Comparison of ENCODE assay signal across 19 cellular contexts in the genomic region with DNA sequence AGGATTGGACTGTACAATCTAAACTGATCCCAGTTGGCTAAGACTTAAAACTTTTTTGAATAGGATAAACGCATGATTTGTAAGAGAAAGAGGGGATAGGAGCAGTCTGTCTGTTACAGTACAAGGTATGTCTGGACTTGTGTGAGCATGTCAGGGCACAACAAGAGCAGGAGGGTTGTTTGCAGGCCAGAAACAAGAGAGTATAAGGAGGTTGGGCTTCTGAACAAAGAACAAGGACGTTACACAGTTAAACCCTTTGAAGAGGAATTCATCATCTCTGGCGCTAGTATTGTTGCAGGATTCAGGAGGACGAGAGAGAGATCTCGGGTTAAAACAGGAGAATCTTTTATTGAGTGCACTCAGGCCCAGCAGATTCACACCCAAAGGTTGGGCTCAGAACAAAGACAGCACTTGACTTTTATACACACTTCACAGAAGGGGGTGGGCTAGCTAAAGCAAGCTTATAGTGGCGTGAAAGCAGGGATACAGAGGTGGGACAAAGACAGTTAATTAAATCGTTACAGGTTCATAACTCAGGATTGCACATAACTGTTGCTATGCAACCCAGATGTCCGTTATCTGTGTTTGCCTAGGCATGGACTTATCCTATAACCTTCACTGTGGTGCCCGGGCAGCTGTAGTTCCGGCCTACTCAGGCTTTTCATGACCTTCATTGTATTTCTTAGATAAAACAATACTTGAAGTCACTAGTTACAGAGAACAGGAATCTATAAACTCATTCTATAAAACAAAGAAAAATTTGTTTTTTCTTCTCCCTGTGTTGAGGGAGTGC. TPM values are rescaled to one million over a fixed set of nuclear protein-coding genes. Genes with fewer than 3 reads are reported as not detected.
DNase-seq lines count a peak whose midpoint lies in the region; ATAC-seq and TF ChIP-seq lines count a peak whose summit lies in the region.
"Had no signal": no experiment of that assay in that cellular context is flagged by ENCODE, and none has a peak within 500 bp of the region (broad histone marks: within the 10 kb centered on the region; RNA-seq: fewer than 3 reads in every experiment).

No MANE protein-coding gene starts in this region.

- POLR2A ChIA-PET in HEK293 (lab: Yijun Ruan, JAX) (no interaction called here), WTC11 (lab: Charles Lee) (no interaction called here)

- peaks cover 46% of the 10 kb centered on the region for H3K4me1 Mint-ChIP-seq in WTC11

- no peaks in the 10 kb centered on the region for H3K9me3 ChIP-seq in HEK293 (ENCODE audit: control insufficient read depth, insufficient read depth, low read depth, low read length)
- peaks cover 14% of the 10 kb centered on the region for H3K9me3 ChIP-seq in osteoblast (ENCODE audit: low read depth, low read length)

- ATAC-seq in WTC11: no peak
- no peak for ATAC-seq in HG03135 (IDR thresholded peaks at IDR 0.05; ENCODE audit: unreplicated experiment)

- peaks cover 30% of the 10 kb centered on the region for H3K36me3 Mint-ChIP-seq in WTC11

- no peak overlapping the region for H2AFZ ChIP-seq in osteoblast (ENCODE audit: low read length)

- H3K79me2 ChIP-seq in osteoblast (ENCODE audit: insufficient read depth, low read length): peaks cover 95% of the 10 kb centered on the region

- no peak overlapping the region for H3K4me2 ChIP-seq in osteoblast (ENCODE audit: insufficient read depth, low read length)

- H3K27me3 ChIP-seq in osteoblast (ENCODE audit: insufficient read depth, low read length): no peaks in the 10 kb centered on the region
- H3K27me3 ChIP-seq: heart right ventricle, sigmoid colon had no signal

- H3K4me3 Mint-ChIP-seq in WTC11: no peak overlapping the region
- H3K4me3 Mint-ChIP-seq: activated naive CD4-positive, alpha-beta T cell treated with anti-CD3 and anti-CD28 coated beads, Interleukin-2, amount 10 ng/mL, durations not matched to agents 7 days and 5 days had no signal

- no peaks in the 10 kb centered on the region; the same call in 1 of the 2 replicates for H3K27me3 Mint-ChIP-seq in WTC11 (ENCODE audit: low read depth)
- H3K27me3 Mint-ChIP-seq: activated naive CD4-positive, alpha-beta T cell treated with anti-CD3 and anti-CD28 coated beads, Interleukin-2, amount 10 ng/mL, durations not matched to agents 7 days and 5 days had no signal

- H3K36me3 ChIP-seq in HEK293 (ENCODE audit: control insufficient read depth in 2 of 2, insufficient read depth in 1 of 2, low read length in 2 of 2) (peaks cover 0 to 11% of the 10 kb centered on the region in 2 experiments; a peak in 1 of 3 replicates), osteoblast (ENCODE audit: insufficient read depth, low read length) (peaks cover 12% of the 10 kb centered on the region)

- CTCF ChIA-PET in HEK293 (lab: Yijun Ruan, JAX) (interaction anchor here (0.6 kb wide), 1 partner anchor 78 kb away, joined by 3 read pairs; no protein-coding TSS in a partner anchor), WTC11 (lab: Charles Lee) (no interaction called here)

- no peak for TF ChIP-seq CTCF in HEK293 (tag by site-specific recombination; IDR thresholded peaks at IDR 0.05)
- TF ChIP-seq CTCF in WTC11 (IDR thresholded peaks at IDR 0.05): no peak
- TF ChIP-seq CTCF in epithelial cell of esophagus (IDR thresholded peaks at IDR 0.05; ENCODE audit: insufficient read depth, low read depth, low read length, missing control alignments): no peak
- no peak for TF ChIP-seq CTCF in osteoblast (IDR thresholded peaks at IDR 0.05; ENCODE audit: extremely low read depth, low read depth, low read length)

- H3K4me1 ChIP-seq in HEK293 (ENCODE audit: control insufficient read depth, insufficient read depth, low read length) (no peaks in the 10 kb centered on the region), osteoblast (ENCODE audit: insufficient read depth, low read length) (no peaks in the 10 kb centered on the region)
- H3K4me1 ChIP-seq: sigmoid colon had no signal

- DNase-seq in WTC11 (ENCODE audit: low spot score) (no peak), epithelial cell of esophagus (ENCODE audit: low read depth) (peak; percentile 47), osteoblast (ENCODE audit: insufficient read length, low spot score, missing footprints) (peak; percentile 31), T-helper 2 cell (no peak), NCI-H526 (lab: John Stamatoyannopoulos, UW) (no peak)
- no peak for DNase-seq in activated CD8-positive, alpha-beta memory T cell treated with anti-CD3 and anti-CD28 coated beads, Interleukin-2, amount 50 U/mL, for 48 hours
- DNase-seq: activated CD4-positive, alpha-beta T cell treated with anti-CD3 and anti-CD28 coated beads for 4 hours; activated naive CD4-positive, alpha-beta T cell treated with anti-CD3 and anti-CD28 coated beads, Interleukin-2, amount 10 ng/mL, durations not matched to agents 7 days and 5 days; activated T-cell treated with anti-CD3 and anti-CD28 coated beads for 4 hours; EL; heart right ventricle; midbrain; NCI-H187; NCI-H510A treated with DMSO at 0.1 percent for 48 hours; nucleus accumbens; sigmoid colon; stimulated activated CD4-positive, alpha-beta T cell treated with anti-CD3 and anti-CD28 coated beads, Interleukin-2, amount 100 ng/mL, for 24 hours had no signal

- H3K27ac Mint-ChIP-seq in WTC11: peak overlapping the region; percentile 79; the same call in 1 of the 2 replicates

- H3K4me3 ChIP-seq in HEK293 (ENCODE audit: low read depth, low read length): no peak overlapping the region
- no peak overlapping the region for H3K4me3 ChIP-seq in epithelial cell of esophagus (ENCODE audit: low read length)
- H3K4me3 ChIP-seq in osteoblast (ENCODE audit: insufficient read depth, low read length): no peak overlapping the region
- H3K4me3 ChIP-seq: heart right ventricle, sigmoid colon had no signal

- H3K27ac ChIP-seq in HEK293 (ENCODE audit: extremely low read depth, low read depth, low read length) (no peak overlapping the region), osteoblast (ENCODE audit: low read depth, low read length) (no peak overlapping the region)
- H3K27ac ChIP-seq: sigmoid colon had no signal

- H3K9me3 Mint-ChIP-seq in WTC11: peaks cover 22% of the 10 kb centered on the region

- peaks cover 40% of the 10 kb centered on the region for H4K20me1 ChIP-seq in osteoblast (ENCODE audit: insufficient read depth, low read length)

TF ChIP-seq in HEK293, 187 proteins besides CTCF, POLR2A, EP300 and RAD21:
- TF ChIP-seq SETDB1 (IDR thresholded peaks at IDR 0.05; ENCODE audit: insufficient read length, low read length) (peak; percentile 95), ZNF394 (tag by site-specific recombination; IDR thresholded peaks at IDR 0.05; ENCODE audit: borderline replicate concordance) (no peak), ZBTB48 (tag by site-specific recombination; IDR thresholded peaks at IDR 0.05) (no peak)
- TF ChIP-seq, protein P1, sequence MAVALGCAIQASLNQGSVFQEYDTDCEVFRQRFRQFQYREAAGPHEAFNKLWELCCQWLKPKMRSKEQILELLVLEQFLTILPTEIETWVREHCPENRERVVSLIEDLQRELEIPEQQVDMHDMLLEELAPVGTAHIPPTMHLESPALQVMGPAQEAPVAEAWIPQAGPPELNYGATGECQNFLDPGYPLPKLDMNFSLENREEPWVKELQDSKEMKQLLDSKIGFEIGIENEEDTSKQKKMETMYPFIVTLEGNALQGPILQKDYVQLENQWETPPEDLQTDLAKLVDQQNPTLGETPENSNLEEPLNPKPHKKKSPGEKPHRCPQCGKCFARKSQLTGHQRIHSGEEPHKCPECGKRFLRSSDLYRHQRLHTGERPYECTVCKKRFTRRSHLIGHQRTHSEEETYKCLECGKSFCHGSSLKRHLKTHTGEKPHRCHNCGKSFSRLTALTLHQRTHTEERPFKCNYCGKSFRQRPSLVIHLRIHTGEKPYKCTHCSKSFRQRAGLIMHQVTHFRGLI (tag by site-specific recombination; IDR thresholded peaks at IDR 0.05): peak; percentile 77

TF ChIP-seq in WTC11, 78 proteins besides CTCF, POLR2A, EP300 and RAD21 (continues in another document):
- TF ChIP-seq GABPB1 (CRISPR knock-in tag; IDR thresholded peaks at IDR 0.05) (no peak), ARID4B (CRISPR knock-in tag; IDR thresholded peaks at IDR 0.05; ENCODE audit: borderline replicate concordance) (no peak)

RNA-seq across cellular contexts. Expression of gene SEC14L1, which starts 34.4 kb away (rescaled TPM):
- total RNA-seq in WTC11 (2021) (77.2 to 82.8 TPM (median 81.0 TPM) in 3 replicates), osteoblast (53.6 and 71.3 TPM in 2 replicates)

Comparison
In these comparisons a context has a peak if more than half of its experiments do, and no peak if none do; other contexts are left out.
1. DNase-seq: peak in epithelial cell of esophagus (single experiment) and osteoblast (single experiment); none in WTC11 (single experiment), T-helper 2 cell (0 of 5), activated CD8-positive, alpha-beta memory T cell treated with anti-CD3 and anti-CD28 coated beads, Interleukin-2, amount 50 U/mL, for 48 hours (single experiment) and NCI-H526 (0 of 2).